Comparison of ENCODE assay signal across 9 cellular contexts in the genomic region with DNA sequence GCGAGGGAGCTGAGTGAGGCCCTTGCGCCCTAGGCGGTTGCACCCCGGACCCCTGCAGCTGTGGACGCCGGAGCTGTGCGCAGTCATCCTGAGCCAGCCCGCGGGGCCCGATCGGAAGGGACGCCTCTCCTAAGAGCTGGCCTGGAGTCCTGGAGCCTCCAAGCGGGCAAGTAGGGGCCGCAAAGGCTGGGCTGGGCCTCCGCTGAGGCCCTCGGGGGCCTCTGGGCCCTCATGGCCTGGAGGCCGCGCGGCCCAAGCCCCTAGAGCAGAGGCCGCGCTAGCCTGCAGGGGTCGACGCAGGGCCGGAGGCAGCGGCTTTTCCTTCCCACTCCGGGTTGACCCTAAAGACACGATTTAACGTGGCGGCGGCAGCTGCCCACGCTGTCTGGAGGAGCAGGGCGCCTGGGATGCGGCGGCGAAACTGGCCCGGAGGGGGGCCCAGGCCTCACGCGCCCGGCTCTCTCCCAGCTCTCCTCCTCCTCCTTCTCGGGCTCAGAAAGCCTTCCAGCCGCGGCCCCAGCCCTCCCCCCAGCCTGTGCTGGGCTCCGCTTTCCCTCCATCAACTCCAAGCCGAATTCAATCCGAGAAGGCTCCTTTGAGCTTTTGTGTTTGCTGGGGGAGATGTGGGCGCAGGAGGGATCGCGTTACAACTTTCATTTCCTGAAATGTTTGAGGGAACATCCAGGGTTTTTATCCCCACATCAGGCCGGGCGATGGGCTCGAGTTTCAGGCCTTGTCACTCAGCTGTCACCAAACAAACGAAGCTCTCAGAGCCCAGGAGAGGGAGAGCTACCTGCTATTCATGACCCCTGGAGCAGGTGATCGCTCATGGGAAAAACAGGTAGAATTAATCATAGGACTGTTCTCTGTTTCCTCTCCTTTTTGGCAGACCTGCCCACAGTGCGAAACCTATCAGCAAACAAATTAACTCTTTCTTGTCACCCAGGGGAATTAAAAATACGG. TPM values are rescaled to one million over a fixed set of nuclear protein-coding genes. Genes with fewer than 3 reads are reported as not detected.
A peak's percentile ranks its signal among the peaks of the same experiment; 100 is the strongest.
DNase-seq lines count a peak whose midpoint lies in the region; ATAC-seq and TF ChIP-seq lines count a peak whose summit lies in the region.
"Had no signal": no experiment of that assay in that cellular context is flagged by ENCODE, and none has a peak within 500 bp of the region (broad histone marks: within the 10 kb centered on the region; RNA-seq: fewer than 3 reads in every experiment).

No MANE protein-coding gene starts in this region.

- H3K27ac ChIP-seq in endodermal cell (ENCODE audit: low read depth, low read length) = peak overlapping the region; percentile 9
- H3K27ac ChIP-seq in Karpas-422 (ENCODE audit: low read length) = no peak overlapping the region

- H3K27ac Mint-ChIP-seq in endodermal cell = no peak overlapping the region
- H3K27ac Mint-ChIP-seq in naive thymus-derived CD8-positive, alpha-beta T cell = peak overlapping the region in 2 of 10 donors; percentile 1 to 37

- H3K36me3 Mint-ChIP-seq in endodermal cell (ENCODE audit: low read depth) = no peaks in the 10 kb centered on the region
- peaks cover 0 to 8% (median 0%) of the 10 kb centered on the region in 3 donors for H3K36me3 Mint-ChIP-seq in naive thymus-derived CD8-positive, alpha-beta T cell

- H3K9me3 ChIP-seq in endodermal cell (ENCODE audit: control insufficient read depth, low read length) = no peaks in the 10 kb centered on the region
- H3K9me3 ChIP-seq in Karpas-422 (ENCODE audit: low read length) = no peaks in the 10 kb centered on the region

- H2AFZ ChIP-seq in Karpas-422 (ENCODE audit: low read length) = no peak overlapping the region

- no peaks in the 10 kb centered on the region for H3K79me2 ChIP-seq in Karpas-422 (ENCODE audit: low read length)

- POLR2A ChIA-PET in naive thymus-derived CD8-positive, alpha-beta T cell (lab: Charles Lee) = no interaction called here

- H3K4me2 ChIP-seq in Karpas-422 (ENCODE audit: low read depth, low read length, poor library complexity, severe bottlenecking) = no peak overlapping the region

- peak; percentile 20 to 35 for ATAC-seq in naive thymus-derived CD8-positive, alpha-beta T cell
- ATAC-seq in HG03342 (IDR thresholded peaks at IDR 0.05; ENCODE audit: unreplicated experiment) = no peak

- H3K4me3 Mint-ChIP-seq in endodermal cell = peak overlapping the region; percentile 46
- peak overlapping the region; percentile 3 to 77 (median 64) for H3K4me3 Mint-ChIP-seq in naive thymus-derived CD8-positive, alpha-beta T cell

- H3K9ac ChIP-seq in endodermal cell (ENCODE audit: extremely low read depth, low read length, poor library complexity, severe bottlenecking) (no peak overlapping the region), Karpas-422 (ENCODE audit: low read length) (no peak overlapping the region)

- DNase-seq in AG08395 (ENCODE audit: low spot score) (peak; percentile 44), NCI-H2107 (lab: John Stamatoyannopoulos, UW) (peak; percentile 99), endodermal cell (peak; percentile 80), SIG-M5 (lab: John Stamatoyannopoulos, UW) (no peak), Karpas-422 (no peak)
- DNase-seq in naive thymus-derived CD8-positive, alpha-beta T cell = no peak
- no peak for DNase-seq in activated naive CD4-positive, alpha-beta T cell treated with Interleukin-2 at 50 U/mL for 16 hours
- DNase-seq: erythroblast had no signal

- H3K36me3 ChIP-seq in endodermal cell (ENCODE audit: control insufficient read depth, insufficient read depth, low read length) (no peaks in the 10 kb centered on the region), Karpas-422 (ENCODE audit: insufficient read depth, low read length) (no peaks in the 10 kb centered on the region)

- peaks cover 88% of the 10 kb centered on the region for H3K27me3 Mint-ChIP-seq in endodermal cell (ENCODE audit: insufficient read depth)
- H3K27me3 Mint-ChIP-seq in naive thymus-derived CD8-positive, alpha-beta T cell = peaks cover 42 to 75% (median 59%) of the 10 kb centered on the region in 5 donors

- no peaks in the 10 kb centered on the region for H3K9me2 ChIP-seq in Karpas-422 (replicated peaks; ENCODE audit: insufficient read depth, low read length)

- no peaks in the 10 kb centered on the region for H3K9me3 Mint-ChIP-seq in endodermal cell
- H3K9me3 Mint-ChIP-seq in naive thymus-derived CD8-positive, alpha-beta T cell = no peaks in the 10 kb centered on the region

- peaks cover 37% of the 10 kb centered on the region for H3K4me1 Mint-ChIP-seq in endodermal cell
- H3K4me1 Mint-ChIP-seq in naive thymus-derived CD8-positive, alpha-beta T cell = peaks cover 5 to 28% (median 23%) of the 10 kb centered on the region in 4 donors

- H3K27me3 ChIP-seq in endodermal cell (ENCODE audit: control insufficient read depth, insufficient read depth, low read length, poor library complexity, severe bottlenecking) (peaks cover 94% of the 10 kb centered on the region), Karpas-422 (ENCODE audit: low read length) (no peaks in the 10 kb centered on the region)

- peak overlapping the region; percentile 47 for H3K4me3 ChIP-seq in endodermal cell (ENCODE audit: low read length)
- H3K4me3 ChIP-seq in Karpas-422 (ENCODE audit: low read length) = no peak overlapping the region

- H4K20me1 ChIP-seq in Karpas-422 (ENCODE audit: insufficient read depth, low read depth, low read length) = no peaks in the 10 kb centered on the region

- 6 to 8% methylated on average over 29 to 55 of the region's 55 CpGs for WGBS in endodermal cell (ENCODE audit: insufficient coverage in 1 of 2, insufficient read length in 1 of 2), 2 experiments

- H3K4me1 ChIP-seq in endodermal cell (ENCODE audit: control insufficient read depth, insufficient read depth, low read length) (peaks cover 6% of the 10 kb centered on the region), Karpas-422 (ENCODE audit: low read length) (peaks cover 23% of the 10 kb centered on the region)

- TF ChIP-seq CTCF in endodermal cell (conservative IDR thresholded peaks at IDR 0.05) = peak; percentile 55

RNA-seq across cellular contexts. Expression of gene SIX1, which starts 11.5 kb away (rescaled TPM):
- total RNA-seq in endodermal cell = under 1 TPM in 1 of 2 donors, not detected in 1; 0.13 TPM
- polyA plus RNA-seq in endodermal cell (2013, experiment 1 of 2) = 4.8 TPM
- 4.9 TPM for polyA plus RNA-seq in endodermal cell (2013, experiment 2 of 2)
- not detected for total RNA-seq in naive thymus-derived CD8-positive, alpha-beta T cell
- polyA plus RNA-seq in naive thymus-derived CD8-positive, alpha-beta T cell = not detected
- 0.18 and 0.56 TPM in 2 replicates for total RNA-seq in Karpas-422 (2014; rRNA removed; shearing (Covaris generic); ENCODE audit: low replicate concordance)

Comparison
In these comparisons a context has a peak if more than half of its experiments do, and no peak if none do; other contexts are left out.
1. DNase-seq: peak in AG08395 (single experiment), NCI-H2107 (single experiment) and endodermal cell (single experiment); none in naive thymus-derived CD8-positive, alpha-beta T cell (0 of 10), SIG-M5 (single experiment), Karpas-422 (single experiment) and activated naive CD4-positive, alpha-beta T cell treated with Interleukin-2 at 50 U/mL for 16 hours (single experiment).